Comparison of ENCODE assay signal across 2 cellular contexts in genomic region chr17:50169881-50170459, GRCh38.
TF ChIP-seq lines count a peak whose summit lies in the region.

No MANE protein-coding gene starts in this region.

TF ChIP-seq in HCT116, 20 proteins besides CTCF, POLR2A, EP300 and RAD21:
- TF ChIP-seq, protein P1, sequence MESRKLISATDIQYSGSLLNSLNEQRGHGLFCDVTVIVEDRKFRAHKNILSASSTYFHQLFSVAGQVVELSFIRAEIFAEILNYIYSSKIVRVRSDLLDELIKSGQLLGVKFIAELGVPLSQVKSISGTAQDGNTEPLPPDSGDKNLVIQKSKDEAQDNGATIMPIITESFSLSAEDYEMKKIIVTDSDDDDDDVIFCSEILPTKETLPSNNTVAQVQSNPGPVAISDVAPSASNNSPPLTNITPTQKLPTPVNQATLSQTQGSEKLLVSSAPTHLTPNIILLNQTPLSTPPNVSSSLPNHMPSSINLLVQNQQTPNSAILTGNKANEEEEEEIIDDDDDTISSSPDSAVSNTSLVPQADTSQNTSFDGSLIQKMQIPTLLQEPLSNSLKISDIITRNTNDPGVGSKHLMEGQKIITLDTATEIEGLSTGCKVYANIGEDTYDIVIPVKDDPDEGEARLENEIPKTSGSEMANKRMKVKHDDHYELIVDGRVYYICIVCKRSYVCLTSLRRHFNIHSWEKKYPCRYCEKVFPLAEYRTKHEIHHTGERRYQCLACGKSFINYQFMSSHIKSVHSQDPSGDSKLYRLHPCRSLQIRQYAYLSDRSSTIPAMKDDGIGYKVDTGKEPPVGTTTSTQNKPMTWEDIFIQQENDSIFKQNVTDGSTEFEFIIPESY (IDR thresholded peaks at IDR 0.05; ENCODE audit: extremely low read depth, insufficient replicate concordance, low read length): no peak
- no peak for TF ChIP-seq EZH2phosphoT487 (IDR thresholded peaks at IDR 0.05; ENCODE audit: borderline replicate concordance)
- no peak for TF ChIP-seq YY1 (IDR thresholded peaks at IDR 0.05; ENCODE audit: extremely low read depth, insufficient replicate concordance, low read depth, low read length)
- no peak for TF ChIP-seq SRF (IDR thresholded peaks at IDR 0.05; ENCODE audit: low read depth)
- TF ChIP-seq EZH2 (IDR thresholded peaks at IDR 0.05): no peak
- TF ChIP-seq TCF7L2 (IDR thresholded peaks at IDR 0.05; ENCODE audit: borderline replicate concordance, extremely low read depth, insufficient read depth, insufficient read length): no peak
- no peak for TF ChIP-seq REST (IDR thresholded peaks at IDR 0.05; ENCODE audit: low read depth)
- no peak for TF ChIP-seq JUND (IDR thresholded peaks at IDR 0.05)
- TF ChIP-seq ATF3 (IDR thresholded peaks at IDR 0.05): no peak
- TF ChIP-seq ZNF274 (IDR thresholded peaks at IDR 0.05; ENCODE audit: low read depth, low read length): no peak
- TF ChIP-seq FOSL1 (IDR thresholded peaks at IDR 0.05; ENCODE audit: low read depth): no peak
- no peak for TF ChIP-seq EGR1 (IDR thresholded peaks at IDR 0.05; ENCODE audit: low read depth)
- no peak for TF ChIP-seq ZFX (IDR thresholded peaks at IDR 0.05)
- TF ChIP-seq SIN3A (IDR thresholded peaks at IDR 0.05; ENCODE audit: low read depth): no peak
- no peak for TF ChIP-seq CBX3 (IDR thresholded peaks at IDR 0.05; ENCODE audit: low read depth)

TF ChIP-seq in SK-N-SH, 30 proteins besides CTCF, POLR2A, EP300 and RAD21:
- TF ChIP-seq PBX3 (IDR thresholded peaks at IDR 0.05) (no peak), TCF12 (IDR thresholded peaks at IDR 0.05) (no peak), SMC3 (IDR thresholded peaks at IDR 0.05; ENCODE audit: low read depth, low read length) (no peak), NFIC (IDR thresholded peaks at IDR 0.05; ENCODE audit: borderline replicate concordance) (no peak), JUND (IDR thresholded peaks at IDR 0.05) (no peak), RXRA (IDR thresholded peaks at IDR 0.05; ENCODE audit: borderline replicate concordance, low read depth) (no peak), RCOR1 (IDR thresholded peaks at IDR 0.05; ENCODE audit: low read length) (no peak), YY1 (IDR thresholded peaks at IDR 0.05; ENCODE audit: low read depth) (no peak), TAF1 (IDR thresholded peaks at IDR 0.05; ENCODE audit: borderline replicate concordance, low read depth, low read length) (no peak), REST (IDR thresholded peaks at IDR 0.05; ENCODE audit: low read depth, low read length) (no peak), FOXJ3 (CRISPR knock-in tag; IDR thresholded peaks at IDR 0.05) (no peak), FOSL2 (IDR thresholded peaks at IDR 0.05; ENCODE audit: borderline replicate concordance, low read depth) (no peak), GABPA (IDR thresholded peaks at IDR 0.05; ENCODE audit: low read depth) (no peak), SIN3A (IDR thresholded peaks at IDR 0.05; ENCODE audit: borderline replicate concordance, low read depth, low read length) (no peak), RFX5 (IDR thresholded peaks at IDR 0.05; ENCODE audit: low read length) (no peak), FOXM1 (IDR thresholded peaks at IDR 0.05; ENCODE audit: low read depth) (no peak)
- TF ChIP-seq, protein P1 (IDR thresholded peaks at IDR 0.05; ENCODE audit: borderline replicate concordance, low read depth): no peak
- TF ChIP-seq, protein P2, sequence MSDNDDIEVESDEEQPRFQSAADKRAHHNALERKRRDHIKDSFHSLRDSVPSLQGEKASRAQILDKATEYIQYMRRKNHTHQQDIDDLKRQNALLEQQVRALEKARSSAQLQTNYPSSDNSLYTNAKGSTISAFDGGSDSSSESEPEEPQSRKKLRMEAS (IDR thresholded peaks at IDR 0.05; ENCODE audit: low read depth): no peak
